16 cellular contexts compared by ENCODE assay signal in genomic region chr2:207093234-207093633, GRCh38.
"Had no signal": no experiment of that assay in that cellular context is flagged by ENCODE, and none has a peak within 500 bp of the region (broad histone marks: within the 10 kb centered on the region; RNA-seq: fewer than 3 reads in every experiment).

No MANE protein-coding gene starts in this region.

- H3K9me3 ChIP-seq: pancreas, upper lobe of left lung had no signal

- FAIRE-seq: colon, islet of Langerhans, pancreas had no signal

- ATAC-seq: pancreas; stimulated activated naive CD8-positive, alpha-beta T cell treated with anti-CD3 and anti-CD28 coated beads, Interleukin-15, Interleukin-2, amounts not matched to agents 100 U/mL and 50 U/mL, for 24 hours; T-cell had no signal

- H3K9ac ChIP-seq: neural progenitor cell had no signal

- H2AFZ ChIP-seq: neural progenitor cell had no signal

- H3K4me2 ChIP-seq: neural progenitor cell had no signal

- H3K9me3 Mint-ChIP-seq: neural progenitor cell, T-cell had no signal

- H3K4me3 Mint-ChIP-seq: neural progenitor cell, T-cell had no signal

- H3K36me3 ChIP-seq: neural progenitor cell, pancreas, WERI-Rb-1 had no signal

- H3K4me3 ChIP-seq: neural progenitor cell, pancreas, upper lobe of left lung had no signal

- H3K27me3 ChIP-seq: neural progenitor cell, pancreas, upper lobe of left lung had no signal

- DNase-seq: activated CD4-positive, alpha-beta T cell treated with anti-CD3 and anti-CD28 coated beads for 48 hours; activated CD8-positive, alpha-beta memory T cell treated with anti-CD3 and anti-CD28 coated beads for 24 hours; activated naive CD4-positive, alpha-beta T cell treated with anti-CD3 and anti-CD28 coated beads, Interleukin-2, amount 50 U/mL, for 16 hours; foreskin melanocyte; left ventricle myocardium superior; pancreas; stimulated activated CD4-positive, alpha-beta T cell treated with anti-CD3 and anti-CD28 coated beads, Interleukin-4, amount 100 ng/mL, for 1 hour; stimulated activated CD8-positive, alpha-beta memory T cell treated with anti-CD3 and anti-CD28 coated beads, Interleukin-4, amount 100 ng/mL, for 48 hours; stimulated activated naive CD8-positive, alpha-beta T cell treated with anti-CD3 and anti-CD28 coated beads, Interleukin-15, Interleukin-2, amounts not matched to agents 100 U/mL and 50 U/mL, for 24 hours; T-cell; WERI-Rb-1 had no signal

- H3K27ac Mint-ChIP-seq: activated T-helper 2 cell treated with anti-CD3 and anti-CD28 coated beads, Interferon-gamma antibody, Interleukin-2, Interleukin-4, amounts not matched to agents 10 μg/mL and 5 μg/mL and 100 μg/mL, durations not matched to agents 14 hours and 24 hours and 36 hours; neural progenitor cell had no signal

- H3K27me3 Mint-ChIP-seq: T-cell had no signal

- H3K27ac ChIP-seq: neural progenitor cell, pancreas, WERI-Rb-1 had no signal
